In genomic region chr6:134730013-134730412, GRCh38 we compare ENCODE assay signal across 1 cellular context.
TF ChIP-seq lines count a peak whose summit lies in the region.

No MANE protein-coding gene starts in this region.

TF ChIP-seq in H1, 55 proteins besides CTCF, POLR2A, EP300 and RAD21 (continued from another document):
- no peak for TF ChIP-seq CHD7 (IDR thresholded peaks at IDR 0.05; ENCODE audit: insufficient replicate concordance, low read length)
- no peak for TF ChIP-seq SAP30 (IDR thresholded peaks at IDR 0.05; ENCODE audit: insufficient read depth, insufficient replicate concordance, low read length)
